8 cellular contexts compared by ENCODE assay signal in the genomic region with DNA sequence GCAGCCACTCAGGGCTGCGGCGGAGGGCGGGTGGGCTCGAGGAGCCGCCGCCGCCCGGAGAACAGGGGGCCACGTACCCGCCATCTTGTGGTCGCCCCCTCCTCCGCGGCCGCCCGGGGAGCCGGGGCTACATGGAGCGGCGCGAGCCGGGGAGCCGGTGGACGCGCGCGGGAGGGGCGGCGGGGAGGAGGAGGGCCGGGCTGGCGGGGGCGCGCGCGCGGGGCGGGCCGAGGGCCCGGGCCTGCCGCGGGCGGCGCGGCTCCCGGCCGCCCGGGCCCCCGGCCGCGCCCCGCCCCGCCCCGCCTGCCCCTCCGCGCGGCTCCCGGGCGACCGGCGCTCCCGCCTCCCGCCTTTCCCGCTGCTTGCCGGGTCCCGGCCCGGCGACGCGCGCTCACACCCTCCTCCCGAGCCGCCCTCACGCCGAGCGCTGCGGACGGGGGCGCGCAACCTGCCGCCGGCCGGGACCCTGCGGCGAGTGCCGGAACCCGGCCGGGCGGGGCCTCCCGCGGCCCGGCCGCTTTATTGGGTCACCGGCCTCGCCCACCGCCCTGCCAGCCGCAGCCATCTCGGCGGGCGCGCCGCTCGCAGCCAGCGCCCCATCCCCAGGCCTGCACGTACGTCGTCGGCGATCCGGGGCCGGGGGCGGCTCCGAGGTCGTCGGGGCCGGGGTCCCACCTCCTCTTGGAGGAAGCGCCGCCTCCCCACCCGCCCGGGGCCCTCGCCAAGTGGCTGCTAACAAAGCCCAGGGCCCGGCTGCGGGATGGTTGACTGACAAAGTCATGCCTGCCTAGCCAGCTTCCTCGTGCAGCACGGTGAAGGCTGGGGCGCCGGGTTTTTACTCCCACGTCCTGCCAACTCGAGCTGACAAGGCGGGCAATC. TPM values are rescaled to one million over a fixed set of nuclear protein-coding genes. Genes with fewer than 3 reads are reported as not detected.
DNase-seq lines count a peak whose midpoint lies in the region; ATAC-seq and TF ChIP-seq lines count a peak whose summit lies in the region.

A gene with protein sequence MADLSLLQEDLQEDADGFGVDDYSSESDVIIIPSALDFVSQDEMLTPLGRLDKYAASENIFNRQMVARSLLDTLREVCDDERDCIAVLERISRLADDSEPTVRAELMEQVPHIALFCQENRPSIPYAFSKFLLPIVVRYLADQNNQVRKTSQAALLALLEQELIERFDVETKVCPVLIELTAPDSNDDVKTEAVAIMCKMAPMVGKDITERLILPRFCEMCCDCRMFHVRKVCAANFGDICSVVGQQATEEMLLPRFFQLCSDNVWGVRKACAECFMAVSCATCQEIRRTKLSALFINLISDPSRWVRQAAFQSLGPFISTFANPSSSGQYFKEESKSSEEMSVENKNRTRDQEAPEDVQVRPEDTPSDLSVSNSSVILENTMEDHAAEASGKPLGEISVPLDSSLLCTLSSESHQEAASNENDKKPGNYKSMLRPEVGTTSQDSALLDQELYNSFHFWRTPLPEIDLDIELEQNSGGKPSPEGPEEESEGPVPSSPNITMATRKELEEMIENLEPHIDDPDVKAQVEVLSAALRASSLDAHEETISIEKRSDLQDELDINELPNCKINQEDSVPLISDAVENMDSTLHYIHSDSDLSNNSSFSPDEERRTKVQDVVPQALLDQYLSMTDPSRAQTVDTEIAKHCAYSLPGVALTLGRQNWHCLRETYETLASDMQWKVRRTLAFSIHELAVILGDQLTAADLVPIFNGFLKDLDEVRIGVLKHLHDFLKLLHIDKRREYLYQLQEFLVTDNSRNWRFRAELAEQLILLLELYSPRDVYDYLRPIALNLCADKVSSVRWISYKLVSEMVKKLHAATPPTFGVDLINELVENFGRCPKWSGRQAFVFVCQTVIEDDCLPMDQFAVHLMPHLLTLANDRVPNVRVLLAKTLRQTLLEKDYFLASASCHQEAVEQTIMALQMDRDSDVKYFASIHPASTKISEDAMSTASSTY (minus strand): TSS at position 159 of the 879 bp plus-strand sequence. CDS start 75 bp downstream, at position 84.

- H3K79me2 ChIP-seq in OCI-LY1 (ENCODE audit: insufficient read depth, low read length) = peaks cover 13% of the 10 kb centered on the region

- no peaks in the 10 kb centered on the region for H4K20me1 ChIP-seq in OCI-LY1 (ENCODE audit: insufficient read depth, low read length)

- H3K27ac ChIP-seq in OCI-LY1 (ENCODE audit: low read depth, low read length, poor library complexity, severe bottlenecking) = peak within 1 kb of the TSS; percentile 18

- no peaks in the 10 kb centered on the region for H3K9me2 ChIP-seq in OCI-LY1 (ENCODE audit: low read depth, low read length)

- peak within 1 kb of the TSS; percentile 70 for H3K9ac ChIP-seq in OCI-LY1 (ENCODE audit: low read length)

- H3K36me3 ChIP-seq in BJ (ENCODE audit: control insufficient read depth, insufficient read depth, low read length) (peaks cover 3% of the 10 kb centered on the region; the same call in 1 of the 2 replicates), OCI-LY1 (ENCODE audit: insufficient read depth, low read length) (peaks cover 8% of the 10 kb centered on the region), mucosa of descending colon (ENCODE audit: low read depth) (no peaks in the 10 kb centered on the region)

- ATAC-seq in GM19324 (IDR thresholded peaks at IDR 0.05; ENCODE audit: low FRiP score, unreplicated experiment) (peak; percentile 67), HG03460 (IDR thresholded peaks at IDR 0.05; ENCODE audit: unreplicated experiment) (peak; percentile 37), mucosa of descending colon (peak; percentile 74)

- peaks cover 20% of the 10 kb centered on the region for H3K4me1 ChIP-seq in OCI-LY1 (ENCODE audit: insufficient read depth, low read length, severe bottlenecking)
- H3K4me1 ChIP-seq in mucosa of descending colon (ENCODE audit: low read depth) = peaks cover 9% of the 10 kb centered on the region

- peaks cover 10% of the 10 kb centered on the region; the same call in 1 of the 2 replicates for H3F3A ChIP-seq in OCI-LY1 (ENCODE audit: insufficient read depth, low read length)

- CTCF ChIA-PET in BJ (lab: Yijun Ruan, JAX) = interaction anchor here (0.7 to 1.6 kb wide), 3 partner anchors 47 to 69 kb away, joined by 3 to 6 read pairs (median 4); no protein-coding TSS in a partner anchor

- H3K4me3 ChIP-seq in BJ (ENCODE audit: low read depth, low read length) (peak within 1 kb of the TSS; percentile 76), OCI-LY1 (ENCODE audit: low read depth, low read length, poor library complexity, severe bottlenecking) (peak within 1 kb of the TSS; percentile 68), epithelial cell of proximal tubule (ENCODE audit: low read depth, low read length) (peak within 1 kb of the TSS; percentile 93), mucosa of descending colon (peak within 1 kb of the TSS; percentile 60)

- DNase-seq in BJ (ENCODE audit: low read depth) (no peak), epithelial cell of proximal tubule (ENCODE audit: low read depth) (no peak), mucosa of descending colon (peak; percentile 83 to 87 (median 87))
- peak; percentile 76 for DNase-seq in activated T-cell treated with anti-CD3 and anti-CD28 coated beads, Interleukin-2, amount 50 U/mL, for 1 hour
- peak; percentile 27 to 39 for DNase-seq in stimulated activated CD8-positive, alpha-beta memory T cell treated with anti-CD3 and anti-CD28 coated beads, Interleukin-4, amount 100 ng/mL, for 1 hour (ENCODE audit: low read depth in 2 of 2, low spot score in 1 of 2)

- TF ChIP-seq CTCF in BJ (IDR thresholded peaks at IDR 0.05; ENCODE audit: insufficient read depth, low read depth, low read length) = no peak
- no peak for TF ChIP-seq CTCF in OCI-LY1 (IDR thresholded peaks at IDR 0.05; ENCODE audit: low read length)
- no peak for TF ChIP-seq CTCF in epithelial cell of proximal tubule (conservative IDR thresholded peaks at IDR 0.05; ENCODE audit: low read depth, low read length)
- TF ChIP-seq CTCF in mucosa of descending colon (IDR thresholded peaks at IDR 0.05) = no peak

- H3K9me3 ChIP-seq in OCI-LY1 (ENCODE audit: low read length) (no peaks in the 10 kb centered on the region), mucosa of descending colon (no peaks in the 10 kb centered on the region)

- peak within 1 kb of the TSS; percentile 89 for H2AFZ ChIP-seq in OCI-LY1 (ENCODE audit: low read length)

- H3K27me3 ChIP-seq in BJ (ENCODE audit: control insufficient read depth, insufficient read depth, low read length) = no peaks in the 10 kb centered on the region
- H3K27me3 ChIP-seq in OCI-LY1 (ENCODE audit: insufficient read depth, low read length) = 0 out of 2 replicates have a peak, but pooled peaks cover 4% of the 10 kb centered on the region

- peak within 1 kb of the TSS; percentile 77 for H3K4me2 ChIP-seq in OCI-LY1 (ENCODE audit: low read length)

- intact Hi-C loops in mucosa of descending colon (cut with DNase I, micrococcal nuclease) = no loop called here

- POLR2A ChIA-PET in BJ (lab: Charles Lee) = no interaction called here

RNA-seq across cellular contexts. Expression of the gene that starts here (rescaled TPM):
- 91.4 and 135 TPM in 2 replicates for polyA plus RNA-seq in BJ (2011; rRNA removed)
- 105 and 148 TPM in 2 replicates for polyA minus RNA-seq in BJ (2011; rRNA and poly(A)+ RNA removed)
- total RNA-seq in epithelial cell of proximal tubule = 82.0 and 96.8 TPM in 2 replicates
- 100 to 1,000 TPM in 1 of 3 donors, 10 to 100 TPM in 2; 79.6 to 109 (median 81.3) TPM for total RNA-seq in mucosa of descending colon

Comparison
In these comparisons a context has a peak if more than half of its experiments do, and no peak if none do; other contexts are left out.
1. DNase-seq: peak in activated T-cell treated with anti-CD3 and anti-CD28 coated beads, Interleukin-2, amount 50 U/mL, for 1 hour (single experiment), mucosa of descending colon (3 of 3) and stimulated activated CD8-positive, alpha-beta memory T cell treated with anti-CD3 and anti-CD28 coated beads, Interleukin-4, amount 100 ng/mL, for 1 hour (2 of 2); none in BJ (single experiment) and epithelial cell of proximal tubule (single experiment).
2. Peak in every context shown above with its lines, with median percentiles within 50 percentile points of each other: H3K4me3 ChIP-seq and ATAC-seq.